ENCODE assay signal across 9 cellular contexts in the genomic region with DNA sequence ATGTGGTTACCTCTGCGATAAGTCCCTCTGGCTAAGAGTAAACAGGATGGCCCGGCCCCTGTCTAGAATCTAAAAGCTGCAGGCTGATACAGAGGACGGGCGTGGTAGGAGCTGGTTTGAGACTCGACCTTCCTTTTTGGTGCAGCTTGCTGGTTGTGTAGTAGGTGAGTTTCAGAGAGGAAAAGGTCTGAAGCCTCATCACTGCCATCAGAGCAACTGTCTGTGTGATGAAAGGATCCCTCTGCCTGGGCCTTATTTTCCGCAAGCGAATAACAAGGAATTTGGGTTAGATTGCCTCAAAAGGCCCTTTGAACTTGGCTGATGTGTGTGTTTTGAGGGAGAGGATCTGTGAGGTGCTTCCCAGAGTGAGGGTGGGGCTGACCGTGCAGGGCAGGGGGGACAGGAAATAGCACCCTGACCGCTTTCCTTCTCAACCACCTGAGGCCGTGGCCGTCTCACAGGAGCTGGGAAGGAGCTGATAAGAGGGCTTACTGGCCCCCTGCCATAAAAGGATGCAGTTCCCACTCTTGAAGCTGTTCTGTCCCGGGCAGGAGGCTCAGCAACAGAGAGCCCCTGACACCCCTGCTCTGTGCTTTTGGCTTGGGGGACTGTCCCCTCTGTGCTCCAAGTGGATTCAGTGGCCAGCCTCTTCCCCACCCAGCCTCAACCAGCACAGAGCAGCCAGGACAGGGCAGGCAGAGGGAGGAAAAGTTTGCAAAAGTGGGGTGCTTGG. TPM values are rescaled to one million over a fixed set of nuclear protein-coding genes. Genes with fewer than 3 reads are reported as not detected.
DNase-seq lines count a peak whose midpoint lies in the region; ATAC-seq and TF ChIP-seq lines count a peak whose summit lies in the region.
"Had no signal": no experiment of that assay in that cellular context is flagged by ENCODE, and none has a peak within 500 bp of the region (broad histone marks: within the 10 kb centered on the region; RNA-seq: fewer than 3 reads in every experiment).

No MANE protein-coding gene starts in this region.

- peak overlapping the region; percentile 60 for H4K12ac ChIP-seq in trophoblast cell (ENCODE audit: low read depth, low read length)

- TF ChIP-seq CTCF in RWPE2 (IDR thresholded peaks at IDR 0.05; ENCODE audit: poor library complexity, severe bottlenecking) (no peak), tibial artery (IDR thresholded peaks at IDR 0.05) (no peak)

- H3K23ac ChIP-seq in trophoblast cell (ENCODE audit: low read length): peak overlapping the region; percentile 30

- no peak for DNase-seq in activated CD4-positive, CD25-positive, alpha-beta regulatory T cell treated with anti-CD3 and anti-CD28 coated beads, Interleukin-2, amount 50 U/mL, for 72 hours
- no peak for DNase-seq in RWPE2 (ENCODE audit: low spot score)
- peak; percentile 16 for DNase-seq in central memory CD4-positive, alpha-beta T cell
- peak in 1 of 2 donors; percentile 52 for DNase-seq in trophoblast cell
- DNase-seq in tibial artery: no peak
- DNase-seq in SHP77 treated with DMSO at 0.1 percent for 48 hours (lab: John Stamatoyannopoulos, UW): no peak

- peak overlapping the region; percentile 80 for H2BK120ac ChIP-seq in trophoblast cell (ENCODE audit: insufficient read depth, low read length, poor library complexity)

- no peak overlapping the region for H3K4me3 ChIP-seq in RWPE2 (ENCODE audit: severe bottlenecking)
- no peak overlapping the region for H3K4me3 ChIP-seq in trophoblast cell (ENCODE audit: low read depth, low read length)
- no peak overlapping the region for H3K4me3 ChIP-seq in tibial artery

- no CpG with 5 or more reads among the region's 12 CpGs for WGBS in trophoblast cell (ENCODE audit: extremely low coverage, insufficient coverage, insufficient read length)

- intact Hi-C loops in tibial artery (cut with DNase I; ENCODE audit: low total_unique reads): no loop called here

- peak overlapping the region; percentile 11 for H3K4ac ChIP-seq in trophoblast cell (ENCODE audit: low read depth, low read length)

- H3K36me3 ChIP-seq in RWPE2 (ENCODE audit: low read depth): no peaks in the 10 kb centered on the region
- H3K36me3 ChIP-seq in trophoblast cell (ENCODE audit: control insufficient read depth in 1 of 2, insufficient read depth in 2 of 2, low read length in 2 of 2): no peaks in the 10 kb centered on the region
- no peaks in the 10 kb centered on the region for H3K36me3 ChIP-seq in tibial artery

- H3K4me1 ChIP-seq in RWPE2 (ENCODE audit: insufficient read depth, poor library complexity, severe bottlenecking) (peaks cover 9% of the 10 kb centered on the region), trophoblast cell (ENCODE audit: control insufficient read depth in 1 of 2, insufficient read depth in 2 of 2, low read length in 2 of 2) (peaks cover 19 to 24% of the 10 kb centered on the region in 2 experiments), tibial artery (no peaks in the 10 kb centered on the region)

- peak overlapping the region; percentile 15 for H3K4me2 ChIP-seq in trophoblast cell (ENCODE audit: low read length)

- peak overlapping the region; percentile 77 for H3K14ac ChIP-seq in trophoblast cell (ENCODE audit: low read length)

- H3K9me3 ChIP-seq in RWPE2 (ENCODE audit: severe bottlenecking) (no peaks in the 10 kb centered on the region), trophoblast cell (ENCODE audit: insufficient read depth, low read depth, low read length) (no peaks in the 10 kb centered on the region), tibial artery (no peaks in the 10 kb centered on the region)

- H2BK5ac ChIP-seq in trophoblast cell (ENCODE audit: low read depth, low read length, poor library complexity): peak overlapping the region; percentile 61

- H3K27me3 ChIP-seq in RWPE2 (ENCODE audit: insufficient read depth, poor library complexity, severe bottlenecking) (no peaks in the 10 kb centered on the region), trophoblast cell (ENCODE audit: insufficient read depth, low read length) (no peaks in the 10 kb centered on the region), tibial artery (no peaks in the 10 kb centered on the region)

- H3K79me1 ChIP-seq in trophoblast cell (ENCODE audit: low read length): peaks cover 18% of the 10 kb centered on the region

- peak; percentile 21 to 60 for ATAC-seq in activated CD4-positive, CD25-positive, alpha-beta regulatory T cell treated with anti-CD3 and anti-CD28 coated beads, Interleukin-2, amount 50 U/mL, for 24 hours
- ATAC-seq in RWPE2 (ENCODE audit: low read depth) (peak; percentile 29; the same call in 2 of the 3 replicates), HG03520 (IDR thresholded peaks at IDR 0.05; ENCODE audit: unreplicated experiment) (no peak)
- ATAC-seq: SK-N-SH treated with all-trans-retinoic acid at 6 μM for 48 hours had no signal

- peak overlapping the region; percentile 61 for H3K18ac ChIP-seq in trophoblast cell (ENCODE audit: low read length)

- H4K91ac ChIP-seq in trophoblast cell (ENCODE audit: low read depth, low read length): peak overlapping the region; percentile 92

- H4K8ac ChIP-seq in trophoblast cell (ENCODE audit: low read depth, low read length): peak overlapping the region; percentile 77

- H2AFZ ChIP-seq in trophoblast cell (ENCODE audit: insufficient read depth, low read length, poor library complexity): peak overlapping the region; percentile 62

- H2BK12ac ChIP-seq in trophoblast cell (ENCODE audit: low read length): peak overlapping the region; percentile 82

- H3K9ac ChIP-seq in trophoblast cell (ENCODE audit: low read length): no peak overlapping the region

- peaks cover 2% of the 10 kb centered on the region for H3K79me2 ChIP-seq in trophoblast cell (ENCODE audit: control insufficient read depth, insufficient read depth, low read length, poor library complexity)

- H2AK5ac ChIP-seq in trophoblast cell (ENCODE audit: low read length): peak overlapping the region; percentile 71

- H3K27ac ChIP-seq in RWPE2 (ENCODE audit: poor library complexity, severe bottlenecking) (no peak overlapping the region), trophoblast cell (ENCODE audit: low read depth, low read length) (peak overlapping the region; percentile 61), tibial artery (no peak overlapping the region)

RNA-seq across cellular contexts. Expression of gene TFRC, which starts 45.6 kb away (rescaled TPM):
- 57.9 and 61.0 TPM in 2 replicates for polyA plus RNA-seq in trophoblast cell (2013)
